24 cellular contexts compared by ENCODE assay signal in the genomic region with DNA sequence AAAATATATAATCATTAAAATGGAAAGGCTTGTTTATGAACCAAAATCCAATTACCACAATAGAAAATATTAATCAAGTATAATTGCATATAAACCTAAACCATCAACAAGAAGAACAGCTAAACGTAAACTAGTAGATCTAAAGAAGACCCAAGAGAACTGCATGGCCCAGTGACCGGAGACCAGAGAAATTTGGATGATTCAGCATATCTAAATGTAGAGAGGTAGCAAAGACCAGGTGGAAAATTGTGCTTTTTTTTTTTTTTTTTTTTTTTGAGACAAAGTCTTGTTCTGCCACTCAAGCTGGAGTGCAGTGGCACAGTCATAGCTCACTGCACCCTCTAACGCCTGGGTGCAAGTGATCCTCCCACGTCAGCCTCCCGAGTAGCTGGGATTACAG.
DNase-seq lines count a peak whose midpoint lies in the region; ATAC-seq, FAIRE-seq and TF ChIP-seq lines count a peak whose summit lies in the region.
"Had no signal": no experiment of that assay in that cellular context is flagged by ENCODE, and none has a peak within 500 bp of the region (broad histone marks: within the 10 kb centered on the region; RNA-seq: fewer than 3 reads in every experiment).

No MANE protein-coding gene starts in this region.

- H3K27ac ChIP-seq in A549 (no peak overlapping the region), K562 (ENCODE audit: extremely low read depth, low read depth, low read length) (no peak overlapping the region), ascending aorta (no peak overlapping the region)
- H3K27ac ChIP-seq: 22Rv1, BLaER1 had no signal

- no peak for ATAC-seq in A549
- ATAC-seq in K562, result no peak
- ATAC-seq: GM12878 had no signal

- no peak for TF ChIP-seq CTCF in A549 (IDR thresholded peaks at IDR 0.05)
- TF ChIP-seq CTCF in K562 (IDR thresholded peaks at IDR 0.05 in 2 of 3, conservative IDR thresholded peaks at IDR 0.05 in 1 of 3; ENCODE audit: insufficient read depth in 2 of 3, low read depth in 1 of 3, low read length in 3 of 3), result no peak
- no peak for TF ChIP-seq CTCF in ascending aorta (IDR thresholded peaks at IDR 0.05)

- no peaks in the 10 kb centered on the region for H3K79me2 ChIP-seq in K562 (ENCODE audit: control insufficient read depth, insufficient read depth, low read length)

- no peaks in the 10 kb centered on the region for H3K4me1 ChIP-seq in A549
- H3K4me1 ChIP-seq in K562 (replicated peaks in 1 of 2; ENCODE audit: control insufficient read depth in 2 of 2, insufficient read depth in 2 of 2, low read length in 2 of 2), result no peaks in the 10 kb centered on the region
- no peaks in the 10 kb centered on the region for H3K4me1 ChIP-seq in ascending aorta
- H3K4me1 ChIP-seq: BLaER1 had no signal

- H4K20me1 ChIP-seq in K562 (replicated peaks; ENCODE audit: control insufficient read depth, insufficient read depth, low read length), result no peaks in the 10 kb centered on the region
- H4K20me1 ChIP-seq: BLaER1 had no signal

- H3K9ac ChIP-seq in K562 (ENCODE audit: insufficient read depth in 1 of 2, low read depth in 2 of 2, low read length in 2 of 2), result no peak overlapping the region
- H3K9ac ChIP-seq: BLaER1 had no signal

- TF ChIP-seq POLR2A in A549 (IDR thresholded peaks at IDR 0.05; ENCODE audit: low read length) (no peak), K562 (conservative IDR thresholded peaks at IDR 0.05) (no peak)

- WGBS in A549 (ENCODE audit: missing lambda C conversion rate), result 68% methylated on average over 5 of the region's 5 CpGs
- 4% methylated on average over 5 of the region's 5 CpGs for WGBS in K562 (ENCODE audit: insufficient coverage, low coverage, missing lambda C conversion rate)

- POLR2A ChIA-PET in A549 (lab: Yijun Ruan, JAX), result no interaction called here
- POLR2A ChIA-PET in K562 (lab: Yijun Ruan, JAX), result no interaction called here

- CTCF ChIA-PET in A549 (lab: Yijun Ruan, JAX), result interaction anchor here (1.0 kb wide), 1 partner anchor 49 kb away, joined by 3 read pairs; no protein-coding TSS in a partner anchor
- CTCF ChIA-PET in K562 (lab: Yijun Ruan, JAX; ENCODE audit: low intra/inter-chr PET ratio), result no interaction called here

- no peaks in the 10 kb centered on the region for H3K9me3 ChIP-seq in A549
- H3K9me3 ChIP-seq in K562 (replicated peaks; ENCODE audit: control insufficient read depth, insufficient read depth, low read depth, low read length), result no peaks in the 10 kb centered on the region; the same call in 1 of the 2 replicates
- no peaks in the 10 kb centered on the region for H3K9me3 ChIP-seq in ascending aorta
- H3K9me3 ChIP-seq: BE2C, BLaER1 had no signal

- DNase-seq in DMS53 (lab: John Stamatoyannopoulos, UW), result peak; percentile 48
- no peak for DNase-seq in DMS53 treated with DMSO at 0.1 percent for 48 hours (lab: John Stamatoyannopoulos, UW; ENCODE audit: unreplicated experiment)
- DNase-seq in A549 (ENCODE audit: low read depth in 1 of 2, low spot score in 1 of 2), result no peak
- no peak for DNase-seq in K562 (ENCODE audit: extremely low read depth in 1 of 4, low spot score in 3 of 4)
- DNase-seq in ascending aorta (ENCODE audit: low spot score in 2 of 2), result no peak
- DNase-seq in NCI-H2227 (lab: John Stamatoyannopoulos, UW; ENCODE audit: unreplicated experiment), result no peak
- DNase-seq: ACHN; BE2C; C1 segment of cervical spinal cord; CD4-positive, alpha-beta memory T cell; CD4-positive, CD25-positive, alpha-beta regulatory T cell; CD8-positive, alpha-beta memory T cell; COR-L47; DMS 273 treated with DMSO at 0.1 percent for 48 hours; DMS153; DMS79; DND-41; EL; GDM1 had no signal

- TF ChIP-seq RAD21 in A549 (conservative IDR thresholded peaks at IDR 0.05 in 1 of 2, IDR thresholded peaks at IDR 0.05 in 1 of 2) (no peak), K562 (CRISPR knock-in tag; conservative IDR thresholded peaks at IDR 0.05 in 1 of 2, IDR thresholded peaks at IDR 0.05 in 1 of 2) (no peak)

- H3K9me1 ChIP-seq in K562 (ENCODE audit: control insufficient read depth, insufficient read depth, low read length), result no peaks in the 10 kb centered on the region

- no peak overlapping the region for H2AFZ ChIP-seq in K562 (ENCODE audit: low read depth, low read length)

- H3K36me3 ChIP-seq in K562 (ENCODE audit: control insufficient read depth, insufficient read depth, low read length) (no peaks in the 10 kb centered on the region), ascending aorta (no peaks in the 10 kb centered on the region)
- H3K36me3 ChIP-seq: BE2C, BLaER1 had no signal

- FAIRE-seq in A549 (lab: Jason Lieb, UNC), result no peak
- no peak for FAIRE-seq in K562 (lab: Jason Lieb, UNC)
- FAIRE-seq: GM12878, GM12892, GM18507 had no signal

- H3K4me2 ChIP-seq in A549, result no peak overlapping the region
- H3K4me2 ChIP-seq in K562 (ENCODE audit: insufficient read depth, low read length), result no peak overlapping the region
- H3K4me2 ChIP-seq: BLaER1 had no signal

- in situ Hi-C loops in K562 (cut with MboI), result no loop called here

- no peaks in the 10 kb centered on the region for H3K27me3 ChIP-seq in K562 (ENCODE audit: control insufficient read depth in 2 of 2, insufficient read depth in 2 of 2, low read length in 2 of 2)
- H3K27me3 ChIP-seq in ascending aorta, result no peaks in the 10 kb centered on the region
- H3K27me3 ChIP-seq: BE2C, BLaER1 had no signal

- BruUV-seq in K562 (replicated peaks; lab: Mats Ljungman, UMichigan), result no TSS peak

- TF ChIP-seq EP300 in A549 (IDR thresholded peaks at IDR 0.05) (no peak), K562 (IDR thresholded peaks at IDR 0.05; ENCODE audit: low read length) (no peak)

- H3K4me3 ChIP-seq in A549 (no peak overlapping the region), K562 (no peak overlapping the region), ascending aorta (no peak overlapping the region)
- H3K4me3 ChIP-seq: BLaER1, GM12878 had no signal

- intact Hi-C loops in K562 (cut with micrococcal nuclease) (no loop called here), ascending aorta (cut with DNase I) (no loop called here)

TF ChIP-seq in A549, 52 proteins besides CTCF, POLR2A, EP300 and RAD21:
- TF ChIP-seq MYC (IDR thresholded peaks at IDR 0.05; ENCODE audit: borderline replicate concordance, low read length) (no peak), HEYL (CRISPR knock-in tag; IDR thresholded peaks at IDR 0.05) (no peak), MAFK (IDR thresholded peaks at IDR 0.05; ENCODE audit: partially characterized antibody) (peak; percentile 56)
- TF ChIP-seq, protein P1, sequence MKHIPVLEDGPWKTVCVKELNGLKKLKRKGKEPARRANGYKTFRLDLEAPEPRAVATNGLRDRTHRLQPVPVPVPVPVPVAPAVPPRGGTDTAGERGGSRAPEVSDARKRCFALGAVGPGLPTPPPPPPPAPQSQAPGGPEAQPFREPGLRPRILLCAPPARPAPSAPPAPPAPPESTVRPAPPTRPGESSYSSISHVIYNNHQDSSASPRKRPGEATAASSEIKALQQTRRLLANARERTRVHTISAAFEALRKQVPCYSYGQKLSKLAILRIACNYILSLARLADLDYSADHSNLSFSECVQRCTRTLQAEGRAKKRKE (CRISPR knock-in tag; IDR thresholded peaks at IDR 0.05; ENCODE audit: low read depth), result no peak
TF ChIP-seq in A549: peak in this region for 1.

TF ChIP-seq in K562, 482 proteins besides CTCF, POLR2A, EP300 and RAD21:
- peak; percentile 25; the same call in 1 of the 2 replicates for TF ChIP-seq C11orf30 (IDR thresholded peaks at IDR 0.05; ENCODE audit: low read depth)
- peak; percentile 68 for TF ChIP-seq ZNF316 (IDR thresholded peaks at IDR 0.05)
- peak; percentile 37; the same call in 1 of the 2 replicates for TF ChIP-seq MAFG (tag; conservative IDR thresholded peaks at IDR 0.05)
- TF ChIP-seq, protein P2, sequence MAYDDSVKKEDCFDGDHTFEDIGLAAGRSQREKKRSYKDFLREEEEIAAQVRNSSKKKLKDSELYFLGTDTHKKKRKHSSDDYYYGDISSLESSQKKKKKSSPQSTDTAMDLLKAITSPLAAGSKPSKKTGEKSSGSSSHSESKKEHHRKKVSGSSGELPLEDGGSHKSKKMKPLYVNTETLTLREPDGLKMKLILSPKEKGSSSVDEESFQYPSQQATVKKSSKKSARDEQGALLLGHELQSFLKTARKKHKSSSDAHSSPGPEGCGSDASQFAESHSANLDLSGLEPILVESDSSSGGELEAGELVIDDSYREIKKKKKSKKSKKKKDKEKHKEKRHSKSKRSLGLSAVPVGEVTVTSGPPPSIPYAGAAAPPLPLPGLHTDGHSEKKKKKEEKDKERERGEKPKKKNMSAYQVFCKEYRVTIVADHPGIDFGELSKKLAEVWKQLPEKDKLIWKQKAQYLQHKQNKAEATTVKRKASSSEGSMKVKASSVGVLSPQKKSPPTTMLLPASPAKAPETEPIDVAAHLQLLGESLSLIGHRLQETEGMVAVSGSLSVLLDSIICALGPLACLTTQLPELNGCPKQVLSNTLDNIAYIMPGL (CRISPR knock-in tag; IDR thresholded peaks at IDR 0.05), result no peak
- TF ChIP-seq, protein P3, sequence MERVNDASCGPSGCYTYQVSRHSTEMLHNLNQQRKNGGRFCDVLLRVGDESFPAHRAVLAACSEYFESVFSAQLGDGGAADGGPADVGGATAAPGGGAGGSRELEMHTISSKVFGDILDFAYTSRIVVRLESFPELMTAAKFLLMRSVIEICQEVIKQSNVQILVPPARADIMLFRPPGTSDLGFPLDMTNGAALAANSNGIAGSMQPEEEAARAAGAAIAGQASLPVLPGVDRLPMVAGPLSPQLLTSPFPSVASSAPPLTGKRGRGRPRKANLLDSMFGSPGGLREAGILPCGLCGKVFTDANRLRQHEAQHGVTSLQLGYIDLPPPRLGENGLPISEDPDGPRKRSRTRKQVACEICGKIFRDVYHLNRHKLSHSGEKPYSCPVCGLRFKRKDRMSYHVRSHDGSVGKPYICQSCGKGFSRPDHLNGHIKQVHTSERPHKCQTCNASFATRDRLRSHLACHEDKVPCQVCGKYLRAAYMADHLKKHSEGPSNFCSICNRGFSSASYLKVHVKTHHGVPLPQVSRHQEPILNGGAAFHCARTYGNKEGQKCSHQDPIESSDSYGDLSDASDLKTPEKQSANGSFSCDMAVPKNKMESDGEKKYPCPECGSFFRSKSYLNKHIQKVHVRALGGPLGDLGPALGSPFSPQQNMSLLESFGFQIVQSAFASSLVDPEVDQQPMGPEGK (CRISPR knock-in tag; IDR thresholded peaks at IDR 0.05; ENCODE audit: borderline replicate concordance), result no peak
